13 cellular contexts compared by ENCODE assay signal in the genomic region with DNA sequence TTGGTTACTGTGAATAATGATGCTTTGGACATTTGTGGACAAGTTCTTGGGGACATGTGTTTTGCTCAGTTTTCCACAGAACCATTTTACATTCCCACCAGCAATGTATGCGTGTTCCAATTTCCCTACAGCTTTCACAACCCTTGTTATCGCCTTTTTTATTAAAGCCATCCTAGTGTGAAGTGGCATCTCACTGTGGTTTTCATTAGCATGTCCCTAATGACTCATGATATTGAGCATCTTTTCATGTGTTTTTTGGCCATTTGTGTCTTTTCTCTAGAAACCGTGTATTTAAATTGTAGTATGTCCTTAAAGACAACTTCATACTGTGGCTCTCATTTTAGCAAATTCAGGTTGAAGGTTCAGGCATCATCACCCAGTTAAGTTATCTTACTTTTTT.
DNase-seq lines count a peak whose midpoint lies in the region; ATAC-seq and TF ChIP-seq lines count a peak whose summit lies in the region.
"Had no signal": no experiment of that assay in that cellular context is flagged by ENCODE, and none has a peak within 500 bp of the region (broad histone marks: within the 10 kb centered on the region; RNA-seq: fewer than 3 reads in every experiment).

No MANE protein-coding gene starts in this region.

- POLR2A ChIA-PET in activated CD4-positive, alpha-beta memory T cell treated with anti-CD3 and anti-CD28 coated beads for 36 hours (lab: Charles Lee) = interaction anchor here (0.9 to 2.8 kb wide), 5 partner anchors 22 to 123 kb away, joined by 3 to 16 read pairs (median 8); no protein-coding TSS in a partner anchor

- CTCF ChIA-PET in activated CD4-positive, alpha-beta memory T cell treated with anti-CD3 and anti-CD28 coated beads for 36 hours (lab: Charles Lee) = interaction anchor here (0.6 to 1.3 kb wide), 2 partner anchors 49 to 175 kb away, joined by 3 to 4 read pairs; no protein-coding TSS in a partner anchor

- no peak for TF ChIP-seq POLR2A in vagina (IDR thresholded peaks at IDR 0.05)

- H3K9me3 ChIP-seq in right atrium auricular region (no peaks in the 10 kb centered on the region), right cardiac atrium (ENCODE audit: control insufficient read depth, low read length) (no peaks in the 10 kb centered on the region), vagina (no peaks in the 10 kb centered on the region), BE2C (no peaks in the 10 kb centered on the region)

- H3K4me3 ChIP-seq in right atrium auricular region = no peak overlapping the region
- no peak overlapping the region for H3K4me3 ChIP-seq in right cardiac atrium (ENCODE audit: low read length)
- H3K4me3 ChIP-seq in vagina = no peak overlapping the region
- H3K4me3 ChIP-seq in BE2C (ENCODE audit: low read depth, low read length) = no peak overlapping the region

- ATAC-seq in right cardiac atrium (no peak), natural killer cell (peak; percentile 61 to 73 (median 71)), HG02610 (IDR thresholded peaks at IDR 0.05; ENCODE audit: unreplicated experiment) (no peak)
- ATAC-seq: SK-N-SH treated with all-trans-retinoic acid at 6 μM for 48 hours had no signal

- H3K4me1 ChIP-seq in right atrium auricular region = peaks cover 0 to 69% of the 10 kb centered on the region in 2 donors
- H3K4me1 ChIP-seq in right cardiac atrium (ENCODE audit: control insufficient read depth, insufficient read depth, low read length) = peaks cover 11% of the 10 kb centered on the region
- peaks cover 71% of the 10 kb centered on the region for H3K4me1 ChIP-seq in vagina
- H3K4me1 ChIP-seq in BE2C = no peaks in the 10 kb centered on the region

- H3K9me3 Mint-ChIP-seq in activated CD4-positive, alpha-beta memory T cell treated with anti-CD3 and anti-CD28 coated beads for 36 hours = no peaks in the 10 kb centered on the region
- H3K9me3 Mint-ChIP-seq in natural killer cell = no peaks in the 10 kb centered on the region
- H3K9me3 Mint-ChIP-seq: memory B cell had no signal

- 93% methylated on average over 3 of the region's 3 CpGs for WGBS in right cardiac atrium

- H3K27ac ChIP-seq in right atrium auricular region = peak overlapping the region; percentile 57 to 75
- H3K27ac ChIP-seq in right cardiac atrium (ENCODE audit: low read length) = no peak overlapping the region
- H3K27ac ChIP-seq in vagina = peak overlapping the region; percentile 85
- H3K27ac ChIP-seq: brain microvascular endothelial cell, WERI-Rb-1 had no signal

- peaks cover 15% of the 10 kb centered on the region for H3K36me3 Mint-ChIP-seq in activated CD4-positive, alpha-beta memory T cell treated with anti-CD3 and anti-CD28 coated beads for 36 hours
- peaks cover 15% of the 10 kb centered on the region for H3K36me3 Mint-ChIP-seq in natural killer cell
- H3K36me3 Mint-ChIP-seq: memory B cell had no signal

- TF ChIP-seq CTCF in right atrium auricular region (IDR thresholded peaks at IDR 0.05) (no peak), natural killer cell (IDR thresholded peaks at IDR 0.05) (no peak), vagina (IDR thresholded peaks at IDR 0.05) (no peak), BE2C (IDR thresholded peaks at IDR 0.05; ENCODE audit: low read depth, low read length) (no peak)

- peak overlapping the region; percentile 67 for H3K27ac Mint-ChIP-seq in activated CD4-positive, alpha-beta memory T cell treated with anti-CD3 and anti-CD28 coated beads for 36 hours
- peak overlapping the region; percentile 86 to 87 for H3K27ac Mint-ChIP-seq in natural killer cell
- H3K27ac Mint-ChIP-seq: memory B cell had no signal

- H3K27me3 Mint-ChIP-seq in activated CD4-positive, alpha-beta memory T cell treated with anti-CD3 and anti-CD28 coated beads for 36 hours = peaks cover 1% of the 10 kb centered on the region
- H3K27me3 Mint-ChIP-seq in natural killer cell (ENCODE audit: low read depth in 2 of 2) = no peaks in the 10 kb centered on the region
- H3K27me3 Mint-ChIP-seq: memory B cell had no signal

- no peak for DNase-seq in right atrium auricular region (ENCODE audit: low spot score)
- DNase-seq in right cardiac atrium = no peak
- no peak for DNase-seq in activated CD4-positive, alpha-beta memory T cell treated with anti-CD3 and anti-CD28 coated beads for 36 hours
- DNase-seq in natural killer cell = no peak
- no peak for DNase-seq in vagina (ENCODE audit: extremely low spot score in 2 of 2)
- DNase-seq in BE2C = no peak
- no peak for DNase-seq in A172 (ENCODE audit: low spot score)
- DNase-seq: brain microvascular endothelial cell, occipital lobe, WERI-Rb-1 had no signal

- intact Hi-C loops in right cardiac atrium (cut with DNase I) (no loop called here), natural killer cell (cut with micrococcal nuclease) (loop anchor here (1.0 to 5.0 kb wide), 4 partner anchors 42 to 205 kb away; no protein-coding TSS in a partner anchor), vagina (cut with DNase I) (no loop called here)
- intact Hi-C loops in activated CD4-positive, alpha-beta memory T cell treated with anti-CD3 and anti-CD28 coated beads for 36 hours (cut with micrococcal nuclease) = loop anchor here (1.0 to 5.0 kb wide), 10 partner anchors 23 to 833 kb away; a partner anchor contains a TSS

- no peaks in the 10 kb centered on the region for H3K27me3 ChIP-seq in right atrium auricular region
- no peaks in the 10 kb centered on the region for H3K27me3 ChIP-seq in right cardiac atrium (ENCODE audit: control insufficient read depth, insufficient read depth)
- H3K27me3 ChIP-seq in vagina = no peaks in the 10 kb centered on the region
- no peaks in the 10 kb centered on the region for H3K27me3 ChIP-seq in BE2C
- H3K27me3 ChIP-seq: brain microvascular endothelial cell had no signal

- H3K4me3 Mint-ChIP-seq in activated CD4-positive, alpha-beta memory T cell treated with anti-CD3 and anti-CD28 coated beads for 36 hours = peak overlapping the region; percentile 2
- peak overlapping the region; percentile 62 for H3K4me3 Mint-ChIP-seq in natural killer cell
- H3K4me3 Mint-ChIP-seq: memory B cell had no signal

- H3K4me1 Mint-ChIP-seq in activated CD4-positive, alpha-beta memory T cell treated with anti-CD3 and anti-CD28 coated beads for 36 hours (ENCODE audit: low read depth) = peaks cover 38% of the 10 kb centered on the region
- H3K4me1 Mint-ChIP-seq in natural killer cell = peaks cover 70 to 76% of the 10 kb centered on the region in 2 donors

- H3K36me3 ChIP-seq in right atrium auricular region = no peaks in the 10 kb centered on the region
- no peaks in the 10 kb centered on the region for H3K36me3 ChIP-seq in vagina
- H3K36me3 ChIP-seq in BE2C = no peaks in the 10 kb centered on the region
- H3K36me3 ChIP-seq: brain microvascular endothelial cell, WERI-Rb-1 had no signal

Comparison
In these comparisons a context has a peak if more than half of its experiments do, and no peak if none do; other contexts are left out.
1. ATAC-seq: peak in natural killer cell (3 of 3); none in right cardiac atrium (0 of 2) and HG02610 (single experiment).
2. intact Hi-C loops: an anchor here in activated CD4-positive, alpha-beta memory T cell treated with anti-CD3 and anti-CD28 coated beads for 36 hours (1.0 to 5.0 kb wide) and natural killer cell (1.0 to 5.0 kb wide); none called in right cardiac atrium and vagina.